ENCODE assay signal across 16 cellular contexts in the genomic region with DNA sequence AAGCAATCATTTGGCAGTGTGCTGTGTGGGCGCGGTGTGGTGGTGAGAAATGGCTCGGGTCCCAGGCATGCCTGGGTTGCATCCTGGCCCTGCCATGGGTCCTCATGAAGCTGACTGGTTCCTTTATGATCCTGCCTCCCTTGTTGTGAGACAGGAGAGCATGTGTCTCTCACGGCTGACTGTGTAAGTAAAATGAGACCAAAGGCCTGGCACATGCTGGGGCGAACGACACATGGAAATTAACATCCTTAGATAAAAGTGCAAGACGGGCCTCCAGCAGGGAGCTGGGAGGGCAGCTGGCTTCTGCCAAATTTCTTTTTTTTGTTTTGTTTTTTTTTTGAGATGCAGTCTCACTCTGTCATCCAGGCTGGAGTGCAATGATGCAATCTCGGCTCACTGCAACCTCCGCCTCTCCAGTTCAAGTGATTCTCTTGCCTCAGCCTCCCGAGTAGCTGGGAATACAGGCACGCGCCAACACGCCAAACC. TPM values are rescaled to one million over a fixed set of nuclear protein-coding genes. Genes with fewer than 3 reads are reported as not detected.
A peak's percentile ranks its signal among the peaks of the same experiment; 100 is the strongest.
DNase-seq lines count a peak whose midpoint lies in the region; ATAC-seq and TF ChIP-seq lines count a peak whose summit lies in the region.
"Had no signal": no experiment of that assay in that cellular context is flagged by ENCODE, and none has a peak within 500 bp of the region (broad histone marks: within the 10 kb centered on the region; RNA-seq: fewer than 3 reads in every experiment).

No MANE protein-coding gene starts in this region.

- H3K27ac ChIP-seq in gastroesophageal sphincter (peak overlapping the region in 3 of 4 donors; percentile 24 to 57 (median 30)), parathyroid adenoma (peak overlapping the region; percentile 57)
- H3K27ac ChIP-seq: ascending aorta had no signal

- H3K79me2 ChIP-seq in parathyroid adenoma: no peaks in the 10 kb centered on the region

- no peak for TF ChIP-seq CTCF in gastroesophageal sphincter (IDR thresholded peaks at IDR 0.05)
- no peak for TF ChIP-seq CTCF in parathyroid adenoma (IDR thresholded peaks at IDR 0.05)

- DNase-seq in EH (ENCODE audit: low read depth): peak; percentile 76
- peak; percentile 75 for DNase-seq in astrocyte of the hippocampus (ENCODE audit: low read depth, low spot score)
- no peak for DNase-seq in NCI-H187 (lab: John Stamatoyannopoulos, UW)
- DNase-seq in activated naive CD4-positive, alpha-beta T cell treated with anti-CD3 and anti-CD28 coated beads, Interleukin-2, amount 10 ng/mL, durations not matched to agents 7 days and 5 days: no peak
- DNase-seq: activated CD4-positive, alpha-beta T cell treated with anti-CD3 and anti-CD28 coated beads for 36 hours; activated T-cell treated with anti-CD3 and anti-CD28 coated beads, Interleukin-2, amount 50 U/mL, for 72 hours; effector memory CD8-positive, alpha-beta T cell; hypothalamus; MM.1S had no signal

- peak; percentile 37 for ATAC-seq in gastroesophageal sphincter
- no peak for ATAC-seq in GM18505 (IDR thresholded peaks at IDR 0.05; ENCODE audit: unreplicated experiment)
- ATAC-seq in GM21526 (IDR thresholded peaks at IDR 0.05; ENCODE audit: low FRiP score, unreplicated experiment): no peak
- ATAC-seq: activated CD4-positive, alpha-beta T cell treated with anti-CD3 and anti-CD28 coated beads for 36 hours; activated T-cell treated with anti-CD3 and anti-CD28 coated beads, Interleukin-2, amount 50 U/mL, for 72 hours; effector memory CD8-positive, alpha-beta T cell; stimulated activated effector memory CD8-positive, alpha-beta T cell treated with anti-CD3 and anti-CD28 coated beads, Interleukin-12 subunit alpha, Interleukin-12 subunit beta, amount 100 ng/mL, for 72 hours had no signal

- no peaks in the 10 kb centered on the region for H3K9me3 ChIP-seq in gastroesophageal sphincter
- H3K9me3 ChIP-seq in parathyroid adenoma (ENCODE audit: control insufficient read depth, low read length): no peaks in the 10 kb centered on the region
- H3K9me3 ChIP-seq: ascending aorta had no signal

- no peak for TF ChIP-seq EP300 in gastroesophageal sphincter (IDR thresholded peaks at IDR 0.05)

- peaks cover 36% of the 10 kb centered on the region for H3K27me3 ChIP-seq in gastroesophageal sphincter
- H3K27me3 ChIP-seq in parathyroid adenoma (ENCODE audit: control insufficient read depth, insufficient read depth, low read length): no peaks in the 10 kb centered on the region
- H3K27me3 ChIP-seq: ascending aorta had no signal

- H3K4me1 Mint-ChIP-seq in activated naive CD4-positive, alpha-beta T cell treated with anti-CD3 and anti-CD28 coated beads, Interleukin-2, amount 10 ng/mL, durations not matched to agents 7 days and 5 days: peaks cover 4% of the 10 kb centered on the region
- H3K4me1 Mint-ChIP-seq: B cell had no signal

- H3K4me3 Mint-ChIP-seq in activated naive CD4-positive, alpha-beta T cell treated with anti-CD3 and anti-CD28 coated beads, Interleukin-2, amount 10 ng/mL, durations not matched to agents 7 days and 5 days: no peak overlapping the region
- H3K4me3 Mint-ChIP-seq: activated CD4-positive, alpha-beta T cell treated with anti-CD3 and anti-CD28 coated beads for 36 hours; activated T-cell treated with anti-CD3 and anti-CD28 coated beads, Interleukin-2, amount 50 U/mL, for 72 hours; B cell; effector memory CD8-positive, alpha-beta T cell; stimulated activated effector memory CD8-positive, alpha-beta T cell treated with anti-CD3 and anti-CD28 coated beads, Interleukin-12 subunit alpha, Interleukin-12 subunit beta, amount 100 ng/mL, for 72 hours had no signal

- no peak overlapping the region for H3K4me2 ChIP-seq in parathyroid adenoma (ENCODE audit: low read length)

- H3K27me3 Mint-ChIP-seq in activated naive CD4-positive, alpha-beta T cell treated with anti-CD3 and anti-CD28 coated beads, Interleukin-2, amount 10 ng/mL, durations not matched to agents 7 days and 5 days: peaks cover 34% of the 10 kb centered on the region

- peaks cover 0 to 16% (median under 1%) of the 10 kb centered on the region in 3 donors for H3K4me1 ChIP-seq in gastroesophageal sphincter
- no peaks in the 10 kb centered on the region for H3K4me1 ChIP-seq in parathyroid adenoma

- peak overlapping the region; percentile 70 for H2AFZ ChIP-seq in parathyroid adenoma

- no peak overlapping the region for H3K27ac Mint-ChIP-seq in activated naive CD4-positive, alpha-beta T cell treated with anti-CD3 and anti-CD28 coated beads, Interleukin-2, amount 10 ng/mL, durations not matched to agents 7 days and 5 days
- H3K27ac Mint-ChIP-seq: activated CD4-positive, alpha-beta T cell treated with anti-CD3 and anti-CD28 coated beads for 36 hours; B cell; effector memory CD8-positive, alpha-beta T cell; stimulated activated effector memory CD8-positive, alpha-beta T cell treated with anti-CD3 and anti-CD28 coated beads, Interleukin-12 subunit alpha, Interleukin-12 subunit beta, amount 100 ng/mL, for 72 hours had no signal

- no peaks in the 10 kb centered on the region for H3K36me3 ChIP-seq in gastroesophageal sphincter
- no peaks in the 10 kb centered on the region for H3K36me3 ChIP-seq in parathyroid adenoma (ENCODE audit: control insufficient read depth, insufficient read depth, low read length)
- H3K36me3 ChIP-seq: ascending aorta had no signal

- H3K36me3 Mint-ChIP-seq in activated naive CD4-positive, alpha-beta T cell treated with anti-CD3 and anti-CD28 coated beads, Interleukin-2, amount 10 ng/mL, durations not matched to agents 7 days and 5 days: no peaks in the 10 kb centered on the region
- H3K36me3 Mint-ChIP-seq: stimulated activated effector memory CD8-positive, alpha-beta T cell treated with anti-CD3 and anti-CD28 coated beads, Interleukin-12 subunit alpha, Interleukin-12 subunit beta, amount 100 ng/mL, for 72 hours had no signal

- CTCF ChIA-PET in activated naive CD4-positive, alpha-beta T cell treated with anti-CD3 and anti-CD28 coated beads, Interleukin-2, amount 10 ng/mL, durations not matched to agents 7 days and 5 days (lab: Charles Lee): no interaction called here

- no peak for TF ChIP-seq POLR2A in gastroesophageal sphincter (IDR thresholded peaks at IDR 0.05)
- no peak for TF ChIP-seq POLR2A in GM18505 (IDR thresholded peaks at IDR 0.05; ENCODE audit: borderline replicate concordance, extremely low read depth, insufficient read depth, insufficient read length)

- H3K4me3 ChIP-seq in gastroesophageal sphincter: no peak overlapping the region
- H3K4me3 ChIP-seq in parathyroid adenoma (ENCODE audit: low read depth, low read length): no peak overlapping the region
- H3K4me3 ChIP-seq: ascending aorta had no signal

- peaks cover 3% of the 10 kb centered on the region for H3K9me3 Mint-ChIP-seq in activated naive CD4-positive, alpha-beta T cell treated with anti-CD3 and anti-CD28 coated beads, Interleukin-2, amount 10 ng/mL, durations not matched to agents 7 days and 5 days
- H3K9me3 Mint-ChIP-seq: activated T-cell treated with anti-CD3 and anti-CD28 coated beads, Interleukin-2, amount 50 U/mL, for 72 hours; effector memory CD8-positive, alpha-beta T cell; stimulated activated effector memory CD8-positive, alpha-beta T cell treated with anti-CD3 and anti-CD28 coated beads, Interleukin-12 subunit alpha, Interleukin-12 subunit beta, amount 100 ng/mL, for 72 hours had no signal

- 68 to 86% methylated on average over 3 to 7 of the region's 13 CpGs for WGBS in gastroesophageal sphincter (ENCODE audit: low coverage in 1 of 2), 2 donors

- no peak overlapping the region for H3K9ac ChIP-seq in parathyroid adenoma

RNA-seq across cellular contexts. Expression of gene FBLN1, which starts 9.4 kb away (rescaled TPM):
- total RNA-seq in gastroesophageal sphincter: 100 to 1,000 TPM; 241 to 597 (median 382) TPM
- total RNA-seq: activated CD4-positive, alpha-beta T cell treated with anti-CD3 and anti-CD28 coated beads for 36 hours; activated T-cell treated with anti-CD3 and anti-CD28 coated beads, Interleukin-2, amount 50 U/mL, for 72 hours; B cell had no signal

Comparison
In these comparisons a context has a peak if more than half of its experiments do, and no peak if none do; other contexts are left out.
1. DNase-seq: peak in EH (single experiment) and astrocyte of the hippocampus (single experiment); none in NCI-H187 (0 of 2) and activated naive CD4-positive, alpha-beta T cell treated with anti-CD3 and anti-CD28 coated beads, Interleukin-2, amount 10 ng/mL, durations not matched to agents 7 days and 5 days (single experiment).